In genomic region chr3:52400275-52400793, GRCh38 we compare ENCODE assay signal across 17 cellular contexts. TPM values are rescaled to one million over a fixed set of nuclear protein-coding genes. Genes with fewer than 3 reads are reported as not detected.
DNase-seq lines count a peak whose midpoint lies in the region; ATAC-seq, FAIRE-seq and TF ChIP-seq lines count a peak whose summit lies in the region.
"Had no signal": no experiment of that assay in that cellular context is flagged by ENCODE, and none has a peak within 500 bp of the region (broad histone marks: within the 10 kb centered on the region; RNA-seq: fewer than 3 reads in every experiment).

No MANE protein-coding gene starts in this region.

- no peaks in the 10 kb centered on the region for H3K9me3 ChIP-seq in aorta (ENCODE audit: control insufficient read depth, low read length)
- H3K9me3 ChIP-seq: BLaER1 treated with 17β-estradiol and CSF1 and Interleukin-3, amounts not matched to agents 10 nM and 100 nM had no signal

- no peak for FAIRE-seq in RCC 7860 (lab: Jason Lieb, UNC)

- no peaks in the 10 kb centered on the region for H3K4me1 ChIP-seq in aorta (ENCODE audit: control insufficient read depth in 1 of 2, insufficient read depth in 2 of 2, low read length in 2 of 2)

- no peaks in the 10 kb centered on the region for H3K27me3 ChIP-seq in aorta (ENCODE audit: control insufficient read depth in 1 of 2, insufficient read depth in 2 of 2, low read length in 1 of 2)
- H3K27me3 ChIP-seq: BLaER1 treated with 17β-estradiol and CSF1 and Interleukin-3, amounts not matched to agents 10 nM and 100 nM; foreskin keratinocyte had no signal

- no peak for TF ChIP-seq CTCF in natural killer cell (IDR thresholded peaks at IDR 0.05)

- H3K4me3 ChIP-seq in aorta (ENCODE audit: low read length in 2 of 2), result no peak overlapping the region
- H3K4me3 ChIP-seq: BLaER1 treated with 17β-estradiol and CSF1 and Interleukin-3, amounts not matched to agents 10 nM and 100 nM had no signal

- no peaks in the 10 kb centered on the region for H3K36me3 ChIP-seq in aorta (ENCODE audit: control insufficient read depth in 1 of 2, insufficient read depth in 2 of 2, low read length in 1 of 2)

- peaks cover 65% of the 10 kb centered on the region for H3K36me3 Mint-ChIP-seq in effector memory CD8-positive, alpha-beta T cell (ENCODE audit: insufficient read depth)
- H3K36me3 Mint-ChIP-seq in natural killer cell, result no peaks in the 10 kb centered on the region
- peaks cover 33% of the 10 kb centered on the region for H3K36me3 Mint-ChIP-seq in T-helper 2 cell treated with Interferon-gamma antibody and Interleukin-4, amounts not matched to agents 5 μg/mL and 100 μg/mL, for 36 hours (ENCODE audit: low read depth)

- ATAC-seq in Right ventricle myocardium superior (ENCODE audit: poor library complexity) (no peak), natural killer cell (peak in 1 of 3 donors; percentile 3), aorta (ENCODE audit: low FRiP score) (no peak)
- no peak for ATAC-seq in effector memory CD8-positive, alpha-beta T cell (replicated peaks)
- ATAC-seq: foreskin keratinocyte had no signal

- no peaks in the 10 kb centered on the region for H3K27me3 Mint-ChIP-seq in effector memory CD8-positive, alpha-beta T cell
- H3K27me3 Mint-ChIP-seq in natural killer cell (ENCODE audit: low read depth in 2 of 2), result no peaks in the 10 kb centered on the region
- H3K27me3 Mint-ChIP-seq in T-helper 2 cell treated with Interferon-gamma antibody and Interleukin-4, amounts not matched to agents 5 μg/mL and 100 μg/mL, for 36 hours (ENCODE audit: low read depth), result no peaks in the 10 kb centered on the region
- H3K27me3 Mint-ChIP-seq: central memory CD8-positive, alpha-beta T cell had no signal

- 71 to 77% methylated on average over 10 of the region's 10 CpGs for WGBS in aorta, 2 donors

- H3K4me3 Mint-ChIP-seq in effector memory CD8-positive, alpha-beta T cell, result no peak overlapping the region
- no peak overlapping the region for H3K4me3 Mint-ChIP-seq in natural killer cell
- no peak overlapping the region for H3K4me3 Mint-ChIP-seq in T-helper 2 cell treated with Interferon-gamma antibody and Interleukin-4, amounts not matched to agents 5 μg/mL and 100 μg/mL, for 36 hours
- H3K4me3 Mint-ChIP-seq: central memory CD8-positive, alpha-beta T cell had no signal

- peaks cover 0 to 2% of the 10 kb centered on the region in 2 donors for H3K4me1 Mint-ChIP-seq in effector memory CD8-positive, alpha-beta T cell (ENCODE audit: low read depth in 2 of 2)
- peaks cover 0 to 8% of the 10 kb centered on the region in 2 donors for H3K4me1 Mint-ChIP-seq in natural killer cell
- no peaks in the 10 kb centered on the region for H3K4me1 Mint-ChIP-seq in T-helper 2 cell treated with Interferon-gamma antibody and Interleukin-4, amounts not matched to agents 5 μg/mL and 100 μg/mL, for 36 hours (ENCODE audit: low read depth)
- H3K4me1 Mint-ChIP-seq: central memory CD8-positive, alpha-beta T cell had no signal

- intact Hi-C loops in Right ventricle myocardium superior (cut with DNase I), result no loop called here
- intact Hi-C loops in cardiac septum (cut with DNase I), result loop anchor here (10.0 kb wide), 1 partner anchor 644 kb away; the partner anchor contains the start of gene SFMBT1
- intact Hi-C loops in natural killer cell (cut with micrococcal nuclease), result no loop called here
- intact Hi-C loops in aorta (cut with DNase I), result no loop called here

- H3K9me3 Mint-ChIP-seq in effector memory CD8-positive, alpha-beta T cell, result no peaks in the 10 kb centered on the region
- H3K9me3 Mint-ChIP-seq in natural killer cell, result no peaks in the 10 kb centered on the region
- no peaks in the 10 kb centered on the region for H3K9me3 Mint-ChIP-seq in T-helper 2 cell treated with Interferon-gamma antibody and Interleukin-4, amounts not matched to agents 5 μg/mL and 100 μg/mL, for 36 hours
- H3K9me3 Mint-ChIP-seq: central memory CD8-positive, alpha-beta T cell had no signal

- DNase-seq in Right ventricle myocardium superior, result peak; percentile 6
- DNase-seq in cardiac septum (ENCODE audit: low spot score), result no peak
- DNase-seq in effector memory CD8-positive, alpha-beta T cell, result no peak
- DNase-seq in natural killer cell, result no peak
- DNase-seq in aorta, result peak; percentile 43 to 57
- DNase-seq in T-helper 2 cell treated with Interferon-gamma antibody and Interleukin-4, amounts not matched to agents 5 μg/mL and 100 μg/mL, for 36 hours (ENCODE audit: low spot score), result no peak
- no peak for DNase-seq in RCC 7860 (ENCODE audit: low spot score)
- no peak for DNase-seq in substantia nigra (lab: John Stamatoyannopoulos, UW)
- DNase-seq: ACHN; activated CD4-positive, alpha-beta T cell treated with anti-CD3 and anti-CD28 coated beads, Interleukin-2, amount 50 U/mL, for 1 hour; foreskin keratinocyte; kidney glomerular epithelial cell; NCI-H69; SHP77 had no signal

- H3K27ac ChIP-seq in aorta (ENCODE audit: low read depth in 1 of 2, low read length in 2 of 2) (no peak overlapping the region), substantia nigra (ENCODE audit: low read depth, low read length, poor library complexity, severe bottlenecking) (no peak overlapping the region)
- H3K27ac ChIP-seq: BLaER1 treated with 17β-estradiol and CSF1 and Interleukin-3, amounts not matched to agents 10 nM and 100 nM; foreskin keratinocyte had no signal

- H3K27ac Mint-ChIP-seq in effector memory CD8-positive, alpha-beta T cell, result peak overlapping the region; percentile 69 to 79
- H3K27ac Mint-ChIP-seq in natural killer cell, result peak overlapping the region; percentile 21 to 44
- no peak overlapping the region for H3K27ac Mint-ChIP-seq in T-helper 2 cell treated with Interferon-gamma antibody and Interleukin-4, amounts not matched to agents 5 μg/mL and 100 μg/mL, for 36 hours

RNA-seq across cellular contexts. Expression of gene BAP1, which starts 9.5 kb away (rescaled TPM):
- total RNA-seq in Right ventricle myocardium superior, result 46.2 TPM
- 53.0 TPM for total RNA-seq in cardiac septum
- 100 to 1,000 TPM; 141 to 154 (median 145) TPM for total RNA-seq in natural killer cell
- 10 to 100 TPM; 62.7 to 74.4 TPM for total RNA-seq in aorta
- polyA plus RNA-seq in aorta, result 10 to 100 TPM; 29.4 to 99.6 TPM

RNA-seq across cellular contexts. Expression of gene PHF7, which starts 10.1 kb away (rescaled TPM):
- total RNA-seq in Right ventricle myocardium superior (16.8 TPM), cardiac septum (17.5 TPM), natural killer cell (10 to 100 TPM; 10.9 to 13.5 (median 13.5) TPM), aorta (1 to 10 TPM; 7.7 to 8.0 TPM)
- polyA plus RNA-seq in aorta, result 1 to 10 TPM; 7.1 to 8.5 TPM

RNA-seq across cellular contexts. Expression of gene SEMA3G, which starts 44.6 kb away (rescaled TPM):
- 10.4 TPM for total RNA-seq in Right ventricle myocardium superior
- 15.3 TPM for total RNA-seq in cardiac septum
- total RNA-seq in natural killer cell, result under 1 TPM in 2 of 3 donors, not detected in 1; 0.07 to 0.55 TPM
- 10 to 100 TPM; 12.5 to 23.8 TPM for total RNA-seq in aorta
- under 1 TPM in 1 of 2 donors, not detected in 1; 0.26 TPM for polyA plus RNA-seq in aorta
- polyA plus RNA-seq: neural cell had no signal

RNA-seq across cellular contexts. Expression of gene TNNC1, which starts 53.5 kb away (rescaled TPM):
- 7,948 TPM for total RNA-seq in Right ventricle myocardium superior
- 8,054 TPM for total RNA-seq in cardiac septum
- 1 to 10 TPM in 2 of 3 donors, not detected in 1; 1.1 to 1.2 TPM for total RNA-seq in natural killer cell
- 1 to 10 TPM; 2.6 to 4.7 TPM for total RNA-seq in aorta
- 10 to 100 TPM in 1 of 2 donors, 1 to 10 TPM in 1; 3.0 to 20.7 TPM for polyA plus RNA-seq in aorta
- total RNA-seq: foreskin keratinocyte had no signal

RNA-seq across cellular contexts. Expression of gene NISCH, which starts 55.1 kb away (rescaled TPM):
- total RNA-seq in Right ventricle myocardium superior (46.0 TPM), cardiac septum (59.1 TPM), natural killer cell (100 to 1,000 TPM; 162 to 191 (median 175) TPM), aorta (100 to 1,000 TPM in 1 of 2 donors, 10 to 100 TPM in 1; 80.9 to 157 TPM)
- 100 to 1,000 TPM in 1 of 2 donors, 10 to 100 TPM in 1; 13.3 to 122 TPM for polyA plus RNA-seq in aorta

Comparison
In these comparisons a context has a peak if more than half of its experiments do, and no peak if none do; other contexts are left out.
1. DNase-seq: peak in Right ventricle myocardium superior (single experiment) and aorta (2 of 2); none in cardiac septum (single experiment), effector memory CD8-positive, alpha-beta T cell (0 of 3), natural killer cell (single experiment), T-helper 2 cell treated with Interferon-gamma antibody and Interleukin-4, amounts not matched to agents 5 μg/mL and 100 μg/mL, for 36 hours (single experiment), RCC 7860 (single experiment) and substantia nigra (0 of 49).